19 cellular contexts compared by ENCODE assay signal in genomic region chr3:129644836-129645235, GRCh38. TPM values are rescaled to one million over a fixed set of nuclear protein-coding genes. Genes with fewer than 3 reads are reported as not detected.
A peak's percentile ranks its signal among the peaks of the same experiment; 100 is the strongest.
DNase-seq lines count a peak whose midpoint lies in the region; ATAC-seq and TF ChIP-seq lines count a peak whose summit lies in the region.
"Had no signal": no experiment of that assay in that cellular context is flagged by ENCODE, and none has a peak within 500 bp of the region (broad histone marks: within the 10 kb centered on the region; RNA-seq: fewer than 3 reads in every experiment).

No MANE protein-coding gene starts in this region.

- no peaks in the 10 kb centered on the region for H3K9me3 Mint-ChIP-seq in Caco-2 (ENCODE audit: unreplicated experiment)
- H3K9me3 Mint-ChIP-seq: CD4-positive, alpha-beta memory T cell; T-cell had no signal

- H3K27ac ChIP-seq in left lung: no peak overlapping the region
- H3K27ac ChIP-seq: BLaER1, Peyer's patch had no signal

- H3K36me3 ChIP-seq in Caco-2 (ENCODE audit: control insufficient read depth, insufficient read depth, low read length) (no peaks in the 10 kb centered on the region; the same call in 1 of the 2 replicates), left lung (no peaks in the 10 kb centered on the region), HAP-1 (replicated peaks) (no peaks in the 10 kb centered on the region; the same call in 1 of the 2 replicates)
- H3K36me3 ChIP-seq: BLaER1, Peyer's patch had no signal

- in situ Hi-C loops in HAP-1 (cut with MboI; ENCODE audit: low sequenced_read_pairs): no loop called here

- H3K4me1 Mint-ChIP-seq in Caco-2 (ENCODE audit: low read depth, unreplicated experiment): peaks cover 26% of the 10 kb centered on the region
- H3K4me1 Mint-ChIP-seq: CD4-positive, alpha-beta memory T cell; T-cell had no signal

- ATAC-seq in left lung: peak; percentile 32
- ATAC-seq in HG02763 (IDR thresholded peaks at IDR 0.05; ENCODE audit: unreplicated experiment): no peak
- ATAC-seq in HG02852 (IDR thresholded peaks at IDR 0.05; ENCODE audit: unreplicated experiment): no peak
- ATAC-seq: HepG2, T-cell had no signal

- H3K4me1 ChIP-seq in Caco-2: peaks cover 47% of the 10 kb centered on the region
- peaks cover 2 to 4% of the 10 kb centered on the region in 2 donors for H3K4me1 ChIP-seq in left lung
- peaks cover 33% of the 10 kb centered on the region for H3K4me1 ChIP-seq in HAP-1
- H3K4me1 ChIP-seq: Peyer's patch had no signal

- POLR2A ChIA-PET in Caco-2 (lab: Charles Lee): no interaction called here

- no peaks in the 10 kb centered on the region for H3K27me3 Mint-ChIP-seq in Caco-2 (ENCODE audit: insufficient read depth, unreplicated experiment)
- H3K27me3 Mint-ChIP-seq: CD4-positive, alpha-beta memory T cell; T-cell had no signal

- no TSS peak for BruUV-seq in Caco-2 (replicated peaks; lab: Mats Ljungman, UMichigan)

- no peaks in the 10 kb centered on the region for H3K9me3 ChIP-seq in Caco-2
- H3K9me3 ChIP-seq in left lung: no peaks in the 10 kb centered on the region
- H3K9me3 ChIP-seq in HAP-1: no peaks in the 10 kb centered on the region
- H3K9me3 ChIP-seq: BLaER1, Peyer's patch had no signal

- peak overlapping the region; percentile 16 for H3K4me3 Mint-ChIP-seq in Caco-2 (ENCODE audit: unreplicated experiment)
- H3K4me3 Mint-ChIP-seq: T-cell had no signal

- intact Hi-C loops in Caco-2 (cut with micrococcal nuclease; ENCODE audit: unreplicated experiment) (loop anchor here (2.0 kb wide), 1 partner anchor 18 kb away; no protein-coding TSS in a partner anchor), left lung (cut with DNase I) (no loop called here)

- H3K27me3 ChIP-seq in Caco-2 (replicated peaks; ENCODE audit: control insufficient read depth, insufficient read depth, low read length) (no peaks in the 10 kb centered on the region), left lung (no peaks in the 10 kb centered on the region), HAP-1 (ENCODE audit: low read depth) (no peaks in the 10 kb centered on the region)
- H3K27me3 ChIP-seq: BLaER1, Peyer's patch had no signal

- TF ChIP-seq CTCF in Caco-2 (IDR thresholded peaks at IDR 0.05; ENCODE audit: insufficient read depth in 1 of 2, low read depth in 1 of 2, low read length in 1 of 2, severe bottlenecking in 1 of 2, unreplicated experiment in 1 of 2): no peak
- TF ChIP-seq CTCF in left lung (IDR thresholded peaks at IDR 0.05): no peak

- H3K36me3 Mint-ChIP-seq in Caco-2 (ENCODE audit: insufficient read depth, unreplicated experiment): peaks cover 30% of the 10 kb centered on the region
- H3K36me3 Mint-ChIP-seq: T-cell had no signal

- CTCF ChIA-PET in Caco-2 (lab: Charles Lee): no interaction called here

- H3K27ac Mint-ChIP-seq in Caco-2 (ENCODE audit: unreplicated experiment): peak overlapping the region; percentile 61
- H3K27ac Mint-ChIP-seq: CD4-positive, alpha-beta memory T cell; T-cell had no signal

- DNase-seq in Caco-2 (peak in 1 of 2 experiments; percentile 64), ELF-1 (ENCODE audit: low read depth, low spot score) (peak; percentile 72), NCI-H510A treated with DMSO at 0.1 percent for 48 hours (lab: John Stamatoyannopoulos, UW) (peak; percentile 35), left lung (no peak), HAP-1 (ENCODE audit: low spot score in 2 of 2) (no peak)
- DNase-seq: CD4-positive, alpha-beta memory T cell; DMS153; KG1; NCI-H1092 treated with DMSO at 0.1 percent for 48 hours; NCI-H2081; NCI-H446 treated with DMSO at 0.1 percent for 48 hours; NCI-H774; NK-92 treated with Interleukin-12 subunit alpha and Interleukin-12 subunit beta, amount 100 ng/mL, for 24 hours; Peyer's patch; T-cell had no signal

- H3K4me3 ChIP-seq in Caco-2 (ENCODE audit: low read depth, low read length) (no peak overlapping the region), left lung (no peak overlapping the region), HAP-1 (no peak overlapping the region)
- H3K4me3 ChIP-seq: BLaER1, Peyer's patch had no signal

RNA-seq across cellular contexts. Expression of gene PLXND1, which starts 38.4 kb away (rescaled TPM):
- total RNA-seq in Caco-2 (2022): 26.3 and 33.0 TPM in 2 replicates
- 100 to 1,000 TPM; 198 to 259 TPM for total RNA-seq in left lung

Comparison
In these comparisons a context has a peak if more than half of its experiments do, and no peak if none do; other contexts are left out.
1. DNase-seq: peak in ELF-1 (single experiment) and NCI-H510A treated with DMSO at 0.1 percent for 48 hours (single experiment); none in left lung (0 of 2) and HAP-1 (0 of 2).